ENCODE assay signal across 12 cellular contexts in genomic region chr10:24466616-24466949, GRCh38.
DNase-seq lines count a peak whose midpoint lies in the region; ATAC-seq, FAIRE-seq and TF ChIP-seq lines count a peak whose summit lies in the region.
"Had no signal": no experiment of that assay in that cellular context is flagged by ENCODE, and none has a peak within 500 bp of the region (broad histone marks: within the 10 kb centered on the region; RNA-seq: fewer than 3 reads in every experiment).

No MANE protein-coding gene starts in this region.

- H3K4me1 Mint-ChIP-seq in activated T-cell treated with anti-CD3 and anti-CD28 coated beads, Interleukin-2, amount 50 U/mL, for 4 hours (ENCODE audit: low read depth), result peaks cover 28% of the 10 kb centered on the region
- H3K4me1 Mint-ChIP-seq in mesothelial cell of epicardium, result peaks cover 47% of the 10 kb centered on the region

- 0% methylated on average over 3 of the region's 3 CpGs for WGBS in K562 (ENCODE audit: insufficient coverage, low coverage, missing lambda C conversion rate)

- TF ChIP-seq RAD21 in K562 (CRISPR knock-in tag; conservative IDR thresholded peaks at IDR 0.05 in 1 of 2, IDR thresholded peaks at IDR 0.05 in 1 of 2), result no peak

- H2AFZ ChIP-seq in K562 (ENCODE audit: low read depth, low read length), result no peak overlapping the region

- H3K79me2 ChIP-seq in K562 (ENCODE audit: control insufficient read depth, insufficient read depth, low read length), result no peaks in the 10 kb centered on the region

- H3K4me3 ChIP-seq in K562, result no peak overlapping the region
- H3K4me3 ChIP-seq in upper lobe of right lung, result peak overlapping the region; percentile 38
- H3K4me3 ChIP-seq: coronary artery, uterus had no signal

- H3K4me1 ChIP-seq in K562 (replicated peaks in 1 of 2; ENCODE audit: control insufficient read depth in 2 of 2, insufficient read depth in 2 of 2, low read length in 2 of 2) (no peaks in the 10 kb centered on the region), upper lobe of right lung (peaks cover 21% of the 10 kb centered on the region)

- no peaks in the 10 kb centered on the region for H3K9me3 Mint-ChIP-seq in activated T-cell treated with anti-CD3 and anti-CD28 coated beads, Interleukin-2, amount 50 U/mL, for 4 hours
- H3K9me3 Mint-ChIP-seq in mesothelial cell of epicardium, result no peaks in the 10 kb centered on the region

- DNase-seq in activated T-cell treated with anti-CD3 and anti-CD28 coated beads, Interleukin-2, amount 50 U/mL, for 4 hours, result no peak
- no peak for DNase-seq in activated T-cell treated with anti-CD3 and anti-CD28 coated beads, Interleukin-2, amount 50 U/mL, for 48 hours
- no peak for DNase-seq in K562 (ENCODE audit: extremely low read depth in 1 of 4, low spot score in 3 of 4)
- DNase-seq in mesothelial cell of epicardium (ENCODE audit: low spot score in 2 of 2, unreplicated experiment in 2 of 2), result no peak
- no peak for DNase-seq in upper lobe of right lung
- no peak for DNase-seq in GM10266 (ENCODE audit: extremely low spot score)
- DNase-seq in DMS114 treated with DMSO at 0.1 percent for 48 hours (lab: John Stamatoyannopoulos, UW; ENCODE audit: unreplicated experiment), result no peak
- no peak for DNase-seq in caudate nucleus (lab: John Stamatoyannopoulos, UW)
- DNase-seq: C1 segment of cervical spinal cord, NCI-H1417 treated with DMSO at 0.1 percent for 48 hours, uterus had no signal

- H3K36me3 Mint-ChIP-seq in activated T-cell treated with anti-CD3 and anti-CD28 coated beads, Interleukin-2, amount 50 U/mL, for 4 hours (ENCODE audit: insufficient read depth), result no peaks in the 10 kb centered on the region
- H3K36me3 Mint-ChIP-seq in mesothelial cell of epicardium, result peaks cover 16% of the 10 kb centered on the region

- BruUV-seq in K562 (replicated peaks; lab: Mats Ljungman, UMichigan), result no TSS peak

- peak in 1 of 2 donors; percentile 11 for ATAC-seq in activated T-cell treated with anti-CD3 and anti-CD28 coated beads, Interleukin-2, amount 50 U/mL, for 4 hours
- ATAC-seq in K562 (no peak), upper lobe of right lung (peak; percentile 4)

- H3K27me3 ChIP-seq in K562 (ENCODE audit: control insufficient read depth in 2 of 2, insufficient read depth in 2 of 2, low read length in 2 of 2), result peaks cover 11 to 20% of the 10 kb centered on the region in 2 experiments; a peak in 3 of 5 replicates
- no peaks in the 10 kb centered on the region for H3K27me3 ChIP-seq in upper lobe of right lung
- H3K27me3 ChIP-seq: uterus had no signal

- in situ Hi-C loops in K562 (cut with MboI), result no loop called here

- TF ChIP-seq CTCF in K562 (IDR thresholded peaks at IDR 0.05 in 2 of 3, conservative IDR thresholded peaks at IDR 0.05 in 1 of 3; ENCODE audit: insufficient read depth in 2 of 3, low read depth in 1 of 3, low read length in 3 of 3) (no peak), mesothelial cell of epicardium (IDR thresholded peaks at IDR 0.05; ENCODE audit: unreplicated experiment) (no peak), upper lobe of right lung (IDR thresholded peaks at IDR 0.05) (no peak), GM10266 (IDR thresholded peaks at IDR 0.05; ENCODE audit: control insufficient read depth, insufficient read depth, low read depth, missing control alignments) (no peak)

- H3K9me3 ChIP-seq in K562 (replicated peaks; ENCODE audit: control insufficient read depth, insufficient read depth, low read depth, low read length) (no peaks in the 10 kb centered on the region), upper lobe of right lung (no peaks in the 10 kb centered on the region)
- H3K9me3 ChIP-seq: uterus had no signal

- peak overlapping the region; percentile 75 for H3K27ac Mint-ChIP-seq in mesothelial cell of epicardium

- no peak overlapping the region for H3K9ac ChIP-seq in K562 (ENCODE audit: insufficient read depth in 1 of 2, low read depth in 2 of 2, low read length in 2 of 2)

- H3K27ac ChIP-seq in K562 (ENCODE audit: extremely low read depth, low read depth, low read length) (no peak overlapping the region), upper lobe of right lung (peak overlapping the region; percentile 79), caudate nucleus (ENCODE audit: low read depth, low read length) (no peak overlapping the region)
- H3K27ac ChIP-seq: uterus had no signal

- no peaks in the 10 kb centered on the region for H3K9me1 ChIP-seq in K562 (ENCODE audit: control insufficient read depth, insufficient read depth, low read length)

- POLR2A ChIA-PET in K562 (lab: Yijun Ruan, JAX), result no interaction called here

- H3K36me3 ChIP-seq in K562 (ENCODE audit: control insufficient read depth, insufficient read depth, low read length) (no peaks in the 10 kb centered on the region), upper lobe of right lung (no peaks in the 10 kb centered on the region)
- H3K36me3 ChIP-seq: uterus had no signal

- H3K27me3 Mint-ChIP-seq in activated T-cell treated with anti-CD3 and anti-CD28 coated beads, Interleukin-2, amount 50 U/mL, for 4 hours (ENCODE audit: low read depth), result peaks cover 3% of the 10 kb centered on the region
- no peaks in the 10 kb centered on the region for H3K27me3 Mint-ChIP-seq in mesothelial cell of epicardium (ENCODE audit: low read depth)

- CTCF ChIA-PET in K562 (lab: Yijun Ruan, JAX; ENCODE audit: low intra/inter-chr PET ratio), result no interaction called here

- FAIRE-seq in K562 (lab: Jason Lieb, UNC), result peak; percentile 19

- TF ChIP-seq POLR2A in K562 (conservative IDR thresholded peaks at IDR 0.05), result no peak

- H3K4me2 ChIP-seq in K562 (ENCODE audit: insufficient read depth, low read length), result no peak overlapping the region

- peak overlapping the region; percentile 39 for H3K4me3 Mint-ChIP-seq in activated T-cell treated with anti-CD3 and anti-CD28 coated beads, Interleukin-2, amount 50 U/mL, for 4 hours
- H3K4me3 Mint-ChIP-seq in mesothelial cell of epicardium, result no peak overlapping the region

- intact Hi-C loops in K562 (cut with micrococcal nuclease), result no loop called here
- intact Hi-C loops in upper lobe of right lung (cut with DNase I), result no loop called here

- H4K20me1 ChIP-seq in K562 (replicated peaks; ENCODE audit: control insufficient read depth, insufficient read depth, low read length), result no peaks in the 10 kb centered on the region; the same call in 1 of the 2 replicates

- no peak for TF ChIP-seq EP300 in K562 (IDR thresholded peaks at IDR 0.05; ENCODE audit: low read length)

TF ChIP-seq in K562, 482 proteins besides CTCF, POLR2A, EP300 and RAD21 (continues in another document):
- TF ChIP-seq ZBTB34 (CRISPR knock-in tag; IDR thresholded peaks at IDR 0.05), result no peak
- TF ChIP-seq STAT5A (IDR thresholded peaks at IDR 0.05; ENCODE audit: borderline replicate concordance, low read length), result no peak
- TF ChIP-seq ZNF584 (CRISPR knock-in tag; IDR thresholded peaks at IDR 0.05; ENCODE audit: low read depth), result no peak
- TF ChIP-seq GTF2B (IDR thresholded peaks at IDR 0.05; ENCODE audit: extremely low read depth, insufficient read length), result no peak
- no peak for TF ChIP-seq RERE (CRISPR knock-in tag; IDR thresholded peaks at IDR 0.05; ENCODE audit: borderline replicate concordance)
